25 cellular contexts compared by ENCODE assay signal in genomic region chr3:182399978-182400737, GRCh38.
"Had no signal": no experiment of that assay in that cellular context is flagged by ENCODE, and none has a peak within 500 bp of the region (broad histone marks: within the 10 kb centered on the region; RNA-seq: fewer than 3 reads in every experiment).

No MANE protein-coding gene starts in this region.

- H3K36me3 ChIP-seq: cardiac muscle cell, gastroesophageal sphincter, lower lobe of right lung, ovary, prostate gland, right atrium auricular region, spleen, thoracic aorta, upper lobe of right lung had no signal

- H3K27me3 ChIP-seq: cardiac muscle cell, gastroesophageal sphincter, ovary, right atrium auricular region, spleen, upper lobe of right lung had no signal

- H3K27ac ChIP-seq: cardiac muscle cell, epithelial cell of prostate, gastroesophageal sphincter, lower lobe of right lung, ovary, prostate gland, right atrium auricular region, spleen, thoracic aorta, upper lobe of right lung had no signal

- H3K4me1 ChIP-seq: gastroesophageal sphincter, lower lobe of right lung, prostate gland, right atrium auricular region, spleen, upper lobe of right lung had no signal

- H3K4me3 Mint-ChIP-seq: activated B cell treated with CpG ODN at 0.5 μM for 24 hours; activated naive CD8-positive, alpha-beta T cell; activated T-cell treated with anti-CD3 and anti-CD28 coated beads, Interleukin-2, amount 50 U/mL, for 4 hours; T-helper 1 cell treated with Interleukin-12 subunit alpha and Interleukin-12 subunit beta and Interleukin-4 antibody, amounts not matched to agents 30 μg/mL and 1 μg/mL, for 36 hours had no signal

- DNase-seq: activated B cell treated with CpG ODN at 0.5 μM for 24 hours; activated CD4-positive, alpha-beta T cell treated with anti-CD3 and anti-CD28 coated beads for 4 hours; activated CD4-positive, alpha-beta T cell treated with anti-CD3 and anti-CD28 coated beads, Interleukin-2, amount 50 U/mL, for 48 hours; activated CD8-positive, alpha-beta memory T cell treated with anti-CD3 and anti-CD28 coated beads, Interleukin-2, amount 50 U/mL, for 48 hours; activated naive CD4-positive, alpha-beta T cell; activated T-cell treated with anti-CD3 and anti-CD28 coated beads, Interleukin-2, amount 50 U/mL, for 4 hours; head of caudate nucleus; lower lobe of right lung; mesendoderm; mucosa of descending colon; ovary; spleen; stimulated activated CD4-positive, alpha-beta T cell treated with anti-CD3 and anti-CD28 coated beads, Interleukin-4, amount 100 ng/mL, for 1 hour; stimulated activated naive CD4-positive, alpha-beta T cell treated with Interleukin-2 at 50 U/mL for 16 hours; T1000; upper lobe of right lung had no signal

- H3K9me3 ChIP-seq: gastroesophageal sphincter, lower lobe of right lung, mucosa of descending colon, ovary, prostate gland, spleen, thoracic aorta, upper lobe of right lung had no signal

- H3K27ac Mint-ChIP-seq: activated B cell treated with CpG ODN at 0.5 μM for 24 hours; activated naive CD8-positive, alpha-beta T cell; activated T-helper 2 cell treated with anti-CD3 and anti-CD28 coated beads, Interferon-gamma antibody, Interleukin-2, Interleukin-4, amounts not matched to agents 10 μg/mL and 5 μg/mL and 100 μg/mL, durations not matched to agents 14 hours and 24 hours and 36 hours; T-helper 1 cell treated with Interleukin-12 subunit alpha and Interleukin-12 subunit beta and Interleukin-4 antibody, amounts not matched to agents 30 μg/mL and 1 μg/mL, for 36 hours had no signal

- H3K4me3 ChIP-seq: cardiac muscle cell, gastroesophageal sphincter, lower lobe of right lung, mucosa of descending colon, ovary, prostate gland, right atrium auricular region, spleen, thoracic aorta, upper lobe of right lung had no signal

- H3K9me3 Mint-ChIP-seq: activated T-cell treated with anti-CD3 and anti-CD28 coated beads, Interleukin-2, amount 50 U/mL, for 4 hours; activated T-helper 2 cell treated with anti-CD3 and anti-CD28 coated beads, Interferon-gamma antibody, Interleukin-2, Interleukin-4, amounts not matched to agents 10 μg/mL and 5 μg/mL and 100 μg/mL, durations not matched to agents 14 hours and 24 hours and 36 hours; T-helper 1 cell treated with Interleukin-12 subunit alpha and Interleukin-12 subunit beta and Interleukin-4 antibody, amounts not matched to agents 30 μg/mL and 1 μg/mL, for 36 hours had no signal

- ATAC-seq: activated T-cell treated with anti-CD3 and anti-CD28 coated beads, Interleukin-2, amount 50 U/mL, for 4 hours; gastroesophageal sphincter; lower lobe of right lung; mucosa of descending colon; upper lobe of right lung had no signal

- H3K36me3 Mint-ChIP-seq: activated naive CD8-positive, alpha-beta T cell had no signal

- H3K4me1 Mint-ChIP-seq: activated B cell treated with CpG ODN at 0.5 μM for 24 hours had no signal

- H3K27me3 Mint-ChIP-seq: activated naive CD8-positive, alpha-beta T cell had no signal
